Comparison of ENCODE assay signal across 1 cellular context in the genomic region with DNA sequence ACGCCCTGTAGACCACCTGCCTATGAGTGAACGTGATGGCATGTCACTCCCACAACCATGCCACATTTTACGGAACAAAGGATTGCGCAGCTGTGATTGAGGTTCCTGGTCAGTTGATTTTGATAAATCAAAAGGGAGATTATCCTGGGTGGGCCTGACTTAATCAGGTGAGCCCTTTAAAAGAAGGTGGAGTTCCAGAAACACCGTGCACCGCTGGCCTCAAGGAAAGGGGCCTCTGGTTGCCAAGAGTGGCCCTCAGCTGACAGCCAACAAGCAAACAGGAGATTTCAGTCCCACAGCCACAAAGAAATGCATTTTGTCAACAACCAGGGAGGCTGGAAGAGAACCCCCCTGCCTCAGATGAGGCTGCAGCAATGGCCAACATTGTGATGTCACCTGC.
TF ChIP-seq lines count a peak whose summit lies in the region.

No MANE protein-coding gene starts in this region.

TF ChIP-seq in WTC11, 78 proteins besides CTCF, POLR2A, EP300 and RAD21:
- TF ChIP-seq, protein P1, sequence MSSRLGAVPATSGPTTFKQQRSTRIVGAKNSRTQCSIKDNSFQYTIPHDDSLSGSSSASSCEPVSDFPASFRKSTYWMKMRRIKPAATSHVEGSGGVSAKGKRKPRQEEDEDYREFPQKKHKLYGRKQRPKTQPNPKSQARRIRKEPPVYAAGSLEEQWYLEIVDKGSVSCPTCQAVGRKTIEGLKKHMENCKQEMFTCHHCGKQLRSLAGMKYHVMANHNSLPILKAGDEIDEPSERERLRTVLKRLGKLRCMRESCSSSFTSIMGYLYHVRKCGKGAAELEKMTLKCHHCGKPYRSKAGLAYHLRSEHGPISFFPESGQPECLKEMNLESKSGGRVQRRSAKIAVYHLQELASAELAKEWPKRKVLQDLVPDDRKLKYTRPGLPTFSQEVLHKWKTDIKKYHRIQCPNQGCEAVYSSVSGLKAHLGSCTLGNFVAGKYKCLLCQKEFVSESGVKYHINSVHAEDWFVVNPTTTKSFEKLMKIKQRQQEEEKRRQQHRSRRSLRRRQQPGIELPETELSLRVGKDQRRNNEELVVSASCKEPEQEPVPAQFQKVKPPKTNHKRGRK (CRISPR knock-in tag; IDR thresholded peaks at IDR 0.05; ENCODE audit: borderline replicate concordance): no peak
- TF ChIP-seq JUN (CRISPR knock-in tag; IDR thresholded peaks at IDR 0.05) (no peak), ARID4B (CRISPR knock-in tag; IDR thresholded peaks at IDR 0.05; ENCODE audit: borderline replicate concordance) (no peak), TP53 (CRISPR knock-in tag; IDR thresholded peaks at IDR 0.05) (no peak), ZNF416 (CRISPR knock-in tag; IDR thresholded peaks at IDR 0.05) (no peak), TCF7 (CRISPR knock-in tag; IDR thresholded peaks at IDR 0.05; ENCODE audit: low read depth) (no peak)
- TF ChIP-seq, protein P2, sequence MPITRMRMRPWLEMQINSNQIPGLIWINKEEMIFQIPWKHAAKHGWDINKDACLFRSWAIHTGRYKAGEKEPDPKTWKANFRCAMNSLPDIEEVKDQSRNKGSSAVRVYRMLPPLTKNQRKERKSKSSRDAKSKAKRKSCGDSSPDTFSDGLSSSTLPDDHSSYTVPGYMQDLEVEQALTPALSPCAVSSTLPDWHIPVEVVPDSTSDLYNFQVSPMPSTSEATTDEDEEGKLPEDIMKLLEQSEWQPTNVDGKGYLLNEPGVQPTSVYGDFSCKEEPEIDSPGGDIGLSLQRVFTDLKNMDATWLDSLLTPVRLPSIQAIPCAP (CRISPR knock-in tag; IDR thresholded peaks at IDR 0.05): no peak
